In genomic region chr20:52103469-52103910, GRCh38 we compare ENCODE assay signal across 9 cellular contexts.
DNase-seq lines count a peak whose midpoint lies in the region; ATAC-seq and TF ChIP-seq lines count a peak whose summit lies in the region.
"Had no signal": no experiment of that assay in that cellular context is flagged by ENCODE, and none has a peak within 500 bp of the region (broad histone marks: within the 10 kb centered on the region; RNA-seq: fewer than 3 reads in every experiment).

No MANE protein-coding gene starts in this region.

- peaks cover 12 to 18% of the 10 kb centered on the region in 2 donors for H3K27me3 Mint-ChIP-seq in natural killer cell treated with Interleukin-12 subunit alpha and Interleukin-12 subunit beta and Interleukin-15 and Interleukin-18, amount 100 ng/mL, for 72 hours

- H3K4me3 ChIP-seq in coronary artery, result peak overlapping the region; percentile 68

- no peak overlapping the region for H3K27ac ChIP-seq in coronary artery

- peaks cover 14 to 20% of the 10 kb centered on the region in 2 donors for H3K4me1 Mint-ChIP-seq in natural killer cell treated with Interleukin-12 subunit alpha and Interleukin-12 subunit beta and Interleukin-15 and Interleukin-18, amount 100 ng/mL, for 72 hours (ENCODE audit: low read depth in 2 of 2)

- DNase-seq in ELR (ENCODE audit: low read depth) (peak; percentile 73), NCI-H460 (ENCODE audit: extremely low read depth, low read depth) (peak; percentile 22), coronary artery (ENCODE audit: low spot score) (no peak), NCI-H774 (lab: John Stamatoyannopoulos, UW) (no peak), cerebellar nuclear complex (lab: John Stamatoyannopoulos, UW) (no peak)
- DNase-seq in natural killer cell treated with Interleukin-12 subunit alpha and Interleukin-12 subunit beta and Interleukin-15 and Interleukin-18, amount 100 ng/mL, for 72 hours (ENCODE audit: low spot score), result no peak

- no peak for TF ChIP-seq CTCF in coronary artery (IDR thresholded peaks at IDR 0.05)

- peak overlapping the region; percentile 79 for H3K4me3 Mint-ChIP-seq in natural killer cell treated with Interleukin-12 subunit alpha and Interleukin-12 subunit beta and Interleukin-15 and Interleukin-18, amount 100 ng/mL, for 72 hours

- no peaks in the 10 kb centered on the region for H3K9me3 Mint-ChIP-seq in natural killer cell treated with Interleukin-12 subunit alpha and Interleukin-12 subunit beta and Interleukin-15 and Interleukin-18, amount 100 ng/mL, for 72 hours

- no peaks in the 10 kb centered on the region for H3K36me3 Mint-ChIP-seq in natural killer cell treated with Interleukin-12 subunit alpha and Interleukin-12 subunit beta and Interleukin-15 and Interleukin-18, amount 100 ng/mL, for 72 hours

- peak in 1 of 2 donors; percentile 28 for ATAC-seq in natural killer cell treated with Interleukin-12 subunit alpha and Interleukin-12 subunit beta and Interleukin-15 and Interleukin-18, amount 100 ng/mL, for 72 hours
- ATAC-seq in HG02981 (IDR thresholded peaks at IDR 0.05; ENCODE audit: unreplicated experiment) (no peak), HG03565 (IDR thresholded peaks at IDR 0.05; ENCODE audit: unreplicated experiment) (no peak)
- ATAC-seq: HCT116 had no signal

- no peak overlapping the region for H3K27ac Mint-ChIP-seq in natural killer cell treated with Interleukin-12 subunit alpha and Interleukin-12 subunit beta and Interleukin-15 and Interleukin-18, amount 100 ng/mL, for 72 hours

Comparison
In these comparisons a context has a peak if more than half of its experiments do, and no peak if none do; other contexts are left out.
1. DNase-seq: peak in ELR (single experiment) and NCI-H460 (single experiment); none in coronary artery (single experiment), natural killer cell treated with Interleukin-12 subunit alpha and Interleukin-12 subunit beta and Interleukin-15 and Interleukin-18, amount 100 ng/mL, for 72 hours (single experiment), NCI-H774 (single experiment) and cerebellar nuclear complex (0 of 2).